In the genomic region with DNA sequence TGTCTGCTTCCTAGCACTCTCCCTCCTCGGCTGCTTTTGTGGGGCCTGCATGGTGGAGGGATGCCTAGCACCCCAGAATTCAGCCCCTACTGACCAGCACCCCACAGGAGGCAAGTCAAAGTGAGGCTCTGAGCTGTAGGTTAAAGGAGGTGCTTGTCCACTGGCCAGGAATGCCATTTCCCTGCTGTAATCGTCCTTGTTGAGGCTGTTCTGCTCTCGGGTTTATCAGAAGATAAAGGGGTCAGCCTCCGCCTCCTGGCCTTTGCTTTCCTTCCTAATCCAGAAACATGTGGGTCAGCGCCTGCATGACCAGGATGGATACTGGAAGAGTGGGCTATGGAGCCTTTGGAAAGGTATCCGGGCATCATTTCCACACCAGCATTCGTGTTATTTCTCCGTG, we compare ENCODE assay signal across 19 cellular contexts.
DNase-seq lines count a peak whose midpoint lies in the region; ATAC-seq and TF ChIP-seq lines count a peak whose summit lies in the region.
"Had no signal": no experiment of that assay in that cellular context is flagged by ENCODE, and none has a peak within 500 bp of the region (broad histone marks: within the 10 kb centered on the region; RNA-seq: fewer than 3 reads in every experiment).

No MANE protein-coding gene starts in this region.

- H3K27me3 ChIP-seq in BLaER1 treated with 17β-estradiol and CSF1 and Interleukin-3, amounts not matched to agents 10 nM and 100 nM = no peaks in the 10 kb centered on the region
- no peaks in the 10 kb centered on the region for H3K27me3 ChIP-seq in Loucy (ENCODE audit: insufficient read depth, low read length, poor library complexity, severe bottlenecking)
- no peaks in the 10 kb centered on the region for H3K27me3 ChIP-seq in adrenal gland

- no peak overlapping the region for H2AFZ ChIP-seq in Loucy (ENCODE audit: low read length)
- H2AFZ ChIP-seq: PC-9 had no signal

- TF ChIP-seq POLR2A in adrenal gland (IDR thresholded peaks at IDR 0.05) = no peak
- no peak for TF ChIP-seq POLR2A in lower leg skin (IDR thresholded peaks at IDR 0.05)

- peaks cover 67 to 90% (median 87%) of the 10 kb centered on the region in 10 experiments for H3K4me1 ChIP-seq in BLaER1 treated with 17β-estradiol and CSF1 and Interleukin-3, amounts not matched to agents 10 nM and 100 nM
- H3K4me1 ChIP-seq in Loucy (ENCODE audit: insufficient read depth, low read length, poor library complexity, severe bottlenecking) = peaks cover 16% of the 10 kb centered on the region
- peaks cover 6 to 17% of the 10 kb centered on the region in 2 donors for H3K4me1 ChIP-seq in adrenal gland (replicated peaks in 1 of 2)

- 0 out of 22 replicates have a peak, but pooled peaks cover 0 to under 1% (median 0%) of the 10 kb centered on the region in 11 experiments for H3K36me3 ChIP-seq in BLaER1 treated with 17β-estradiol and CSF1 and Interleukin-3, amounts not matched to agents 10 nM and 100 nM
- H3K36me3 ChIP-seq in Loucy (ENCODE audit: insufficient read depth, low read length) = no peaks in the 10 kb centered on the region
- H3K36me3 ChIP-seq in adrenal gland (replicated peaks in 1 of 2) = no peaks in the 10 kb centered on the region

- DNase-seq in adrenal gland (peak in 4 of 7 donors; percentile 41 to 62 (median 60)), left ventricle myocardium superior (no peak), lower leg skin (ENCODE audit: low spot score in 2 of 2) (no peak), AML-193 (lab: John Stamatoyannopoulos, UW) (no peak)
- DNase-seq in stimulated activated naive CD4-positive, alpha-beta T cell (lab: John Stamatoyannopoulos, UW) = no peak
- DNase-seq: C1 segment of cervical spinal cord; Calu3; CD8-positive, alpha-beta T cell; DMS153; KBM-7; MV-4-11; NCI-H1694; NCI-H2081 treated with DMSO at 0.1 percent for 48 hours; NCI-H446 treated with DMSO at 0.1 percent for 48 hours; PC-9 had no signal

- peak overlapping the region in 5 of 11 experiments; percentile 26 to 75 (median 72); a peak in 10 of 22 replicates for H3K9ac ChIP-seq in BLaER1 treated with 17β-estradiol and CSF1 and Interleukin-3, amounts not matched to agents 10 nM and 100 nM
- no peak overlapping the region for H3K9ac ChIP-seq in Loucy (ENCODE audit: low read depth, low read length, poor library complexity, severe bottlenecking)

- H3K27ac ChIP-seq in BLaER1 treated with 17β-estradiol and CSF1 and Interleukin-3, amounts not matched to agents 10 nM and 100 nM = peak overlapping the region in 5 of 11 experiments; percentile 71 to 82 (median 81); a peak in 9 of 22 replicates
- H3K27ac ChIP-seq in adrenal gland = peak overlapping the region in 3 of 5 donors; percentile 6 to 51 (median 39)
- H3K27ac ChIP-seq: PC-9 had no signal

- no peaks in the 10 kb centered on the region for H3K9me2 ChIP-seq in Loucy (replicated peaks; ENCODE audit: low read depth, low read length)

- no peaks in the 10 kb centered on the region for H3K9me3 ChIP-seq in BLaER1 treated with 17β-estradiol and CSF1 and Interleukin-3, amounts not matched to agents 10 nM and 100 nM (replicated peaks in 1 of 11)
- no peaks in the 10 kb centered on the region for H3K9me3 ChIP-seq in Loucy (ENCODE audit: insufficient read depth, low read depth, low read length)
- H3K9me3 ChIP-seq in adrenal gland (replicated peaks in 1 of 3) = no peaks in the 10 kb centered on the region

- H4K20me1 ChIP-seq in BLaER1 treated with 17β-estradiol and CSF1 and Interleukin-3, amounts not matched to agents 10 nM and 100 nM = peaks cover 0 to 11% (median 0%) of the 10 kb centered on the region in 11 experiments; a peak in 2 of 22 replicates
- no peaks in the 10 kb centered on the region for H4K20me1 ChIP-seq in Loucy (ENCODE audit: insufficient read depth, low read length, poor library complexity, severe bottlenecking)

- no peaks in the 10 kb centered on the region for H3K79me2 ChIP-seq in Loucy (ENCODE audit: insufficient read depth, low read length)

- WGBS in adrenal gland, 4 donors = 53 to 72% (median 63%) methylated on average over 8 of the region's 8 CpGs
- 84 to 90% methylated on average over 8 of the region's 8 CpGs for WGBS in lower leg skin, 2 donors

- intact Hi-C loops in adrenal gland (cut with DNase I) (loop anchor here in 1 of 2 donors (5.0 kb wide), 1 partner anchor 40 kb away; no protein-coding TSS in a partner anchor), left ventricle myocardium superior (cut with micrococcal nuclease) (no loop called here), lower leg skin (cut with DNase I; ENCODE audit: low total_unique reads) (no loop called here)

- peak overlapping the region; percentile 55 to 97 (median 93); a peak in 20 of 22 replicates for H3K4me2 ChIP-seq in BLaER1 treated with 17β-estradiol and CSF1 and Interleukin-3, amounts not matched to agents 10 nM and 100 nM
- peak overlapping the region; percentile 1 for H3K4me2 ChIP-seq in Loucy (ENCODE audit: low read depth, low read length, poor library complexity, severe bottlenecking)
- H3K4me2 ChIP-seq: PC-9 had no signal

- peak; percentile 83 for ATAC-seq in left ventricle myocardium superior
- ATAC-seq in GM18858 (IDR thresholded peaks at IDR 0.05; ENCODE audit: unreplicated experiment) = no peak
- ATAC-seq: CD8-positive, alpha-beta T cell; HCT116 had no signal

- TF ChIP-seq CTCF in Loucy (conservative IDR thresholded peaks at IDR 0.05; ENCODE audit: low read length) (no peak), adrenal gland (IDR thresholded peaks at IDR 0.05) (no peak), lower leg skin (IDR thresholded peaks at IDR 0.05) (no peak)

- H3F3A ChIP-seq in Loucy (ENCODE audit: low read depth) = no peaks in the 10 kb centered on the region

- no peak overlapping the region for H3K4me3 ChIP-seq in BLaER1 treated with 17β-estradiol and CSF1 and Interleukin-3, amounts not matched to agents 10 nM and 100 nM
- no peak overlapping the region for H3K4me3 ChIP-seq in Loucy (ENCODE audit: low read length, poor library complexity, severe bottlenecking)
- H3K4me3 ChIP-seq in adrenal gland = no peak overlapping the region
- no peak overlapping the region for H3K4me3 ChIP-seq in lower leg skin (ENCODE audit: low read depth, poor library complexity, severe bottlenecking)
- H3K4me3 ChIP-seq: PC-9 had no signal

Comparison
In these comparisons a context has a peak if more than half of its experiments do, and no peak if none do; other contexts are left out.
1. DNase-seq: peak in adrenal gland (4 of 7); none in left ventricle myocardium superior (single experiment), lower leg skin (0 of 2), AML-193 (0 of 2) and stimulated activated naive CD4-positive, alpha-beta T cell (0 of 6).